11 cellular contexts compared by ENCODE assay signal in the genomic region with DNA sequence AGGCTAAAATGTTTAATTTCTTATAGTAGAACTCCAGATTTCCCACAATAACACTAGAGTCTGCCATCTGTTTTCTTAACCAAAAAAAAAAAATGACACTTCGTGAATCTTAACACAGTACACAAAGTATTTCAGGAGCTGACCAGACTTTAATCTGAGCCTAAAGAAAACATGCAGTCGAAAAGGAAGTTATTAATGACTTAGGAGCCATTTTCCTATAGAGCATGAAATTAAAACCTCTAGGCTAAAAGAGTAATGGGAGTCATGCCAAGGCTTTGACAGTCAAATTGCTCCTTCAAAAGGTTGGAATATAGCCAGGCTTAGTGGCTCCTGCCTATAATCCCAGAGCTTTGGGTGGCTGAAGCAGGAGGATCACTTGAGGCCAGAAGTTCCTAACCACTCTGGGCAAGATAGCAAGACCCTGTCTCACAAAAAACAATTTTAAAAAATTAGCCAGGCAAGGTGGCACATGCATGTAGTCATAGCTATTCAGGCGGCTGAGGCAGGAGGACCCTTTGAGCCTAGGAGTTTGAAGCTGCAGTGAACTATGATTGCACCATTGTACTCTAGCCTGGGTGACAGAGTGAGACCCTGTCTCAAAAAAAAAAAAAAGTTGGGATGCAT. TPM values are rescaled to one million over a fixed set of nuclear protein-coding genes. Genes with fewer than 3 reads are reported as not detected.
DNase-seq lines count a peak whose midpoint lies in the region; ATAC-seq, FAIRE-seq and TF ChIP-seq lines count a peak whose summit lies in the region.
"Had no signal": no experiment of that assay in that cellular context is flagged by ENCODE, and none has a peak within 500 bp of the region (broad histone marks: within the 10 kb centered on the region; RNA-seq: fewer than 3 reads in every experiment).

No MANE protein-coding gene starts in this region.

- FAIRE-seq in keratinocyte (lab: Jason Lieb, UNC), result no peak

- H3K79me2 ChIP-seq in SK-N-SH (ENCODE audit: insufficient read depth), result peaks cover 34% of the 10 kb centered on the region
- peaks cover 4% of the 10 kb centered on the region for H3K79me2 ChIP-seq in keratinocyte (ENCODE audit: control insufficient read depth, insufficient read depth, low read length)

- H3K4me3 ChIP-seq in BE2C (ENCODE audit: low read depth, low read length), result peak overlapping the region; percentile 50
- H3K4me3 ChIP-seq in SK-N-SH (ENCODE audit: low read depth in 2 of 2, low read length in 1 of 2), result no peak overlapping the region
- H3K4me3 ChIP-seq in keratinocyte (ENCODE audit: control insufficient read depth in 2 of 3, extremely low read depth in 1 of 3, insufficient read depth in 2 of 3, low read depth in 1 of 3, low read length in 3 of 3), result no peak overlapping the region
- peak overlapping the region in 1 of 3 donors; percentile 7 for H3K4me3 ChIP-seq in breast epithelium
- H3K4me3 ChIP-seq: gastroesophageal sphincter had no signal

- peaks cover 4% of the 10 kb centered on the region for H3F3A ChIP-seq in SK-N-SH (replicated peaks; ENCODE audit: insufficient read depth)

- H3K9me2 ChIP-seq in SK-N-SH, result no peaks in the 10 kb centered on the region

- WGBS in SK-N-SH (ENCODE audit: low lambda C conversion rate), result 30% methylated on average over 3 of the region's 3 CpGs

- no peak for ATAC-seq in GM19324 (IDR thresholded peaks at IDR 0.05; ENCODE audit: low FRiP score, unreplicated experiment)
- ATAC-seq: gastroesophageal sphincter had no signal

- TF ChIP-seq POLR2A in breast epithelium (IDR thresholded peaks at IDR 0.05), result no peak

- TF ChIP-seq RAD21 in SK-N-SH (IDR thresholded peaks at IDR 0.05; ENCODE audit: low read length), result no peak

- CTCF ChIA-PET in SK-N-SH (lab: Yijun Ruan, JAX), result interaction anchor here (0.6 to 2.9 kb wide), 4 partner anchors 12 to 248 kb away, joined by 3 to 10 read pairs (median 4); no protein-coding TSS in a partner anchor

- peaks cover 6% of the 10 kb centered on the region for H3K4me1 ChIP-seq in BE2C
- peaks cover 2 to 8% of the 10 kb centered on the region in 2 experiments; a peak in 3 of 4 replicates for H3K4me1 ChIP-seq in SK-N-SH (ENCODE audit: control insufficient read depth in 1 of 2, insufficient read depth in 2 of 2, low read depth in 1 of 2, low read length in 1 of 2)
- H3K4me1 ChIP-seq in keratinocyte (ENCODE audit: control insufficient read depth, extremely low read depth, insufficient read depth, low read length), result no peaks in the 10 kb centered on the region
- H3K4me1 ChIP-seq in breast epithelium, result no peaks in the 10 kb centered on the region

- intact Hi-C loops in breast epithelium (cut with DNase I; ENCODE audit: low total_unique reads), result no loop called here

- dilution Hi-C loops in keratinocyte (cut with MboI; ENCODE audit: extremely low pct_ligation_motif_present, low sequenced_read_pairs), result no loop called here

- H3K4me2 ChIP-seq in SK-N-SH (peak overlapping the region; percentile 57), keratinocyte (ENCODE audit: control insufficient read depth, extremely low read depth, insufficient read depth, low read depth, low read length) (peak overlapping the region; percentile 6)

- H2AFZ ChIP-seq in SK-N-SH (ENCODE audit: low read depth) (peak overlapping the region; percentile 19; the same call in 1 of the 2 replicates), keratinocyte (ENCODE audit: control insufficient read depth, low read length) (no peak overlapping the region)

- H3K27me3 ChIP-seq in BE2C (no peaks in the 10 kb centered on the region), SK-N-SH (ENCODE audit: insufficient read depth) (no peaks in the 10 kb centered on the region), keratinocyte (ENCODE audit: control insufficient read depth, extremely low read depth, insufficient read depth, low read length) (no peaks in the 10 kb centered on the region), breast epithelium (no peaks in the 10 kb centered on the region)
- H3K27me3 ChIP-seq: gastroesophageal sphincter had no signal

- TF ChIP-seq CTCF in BE2C (IDR thresholded peaks at IDR 0.05; ENCODE audit: low read depth, low read length) (no peak), SK-N-SH (IDR thresholded peaks at IDR 0.05) (no peak), keratinocyte (optimal IDR thresholded peaks at IDR 0.05 in 1 of 3, IDR thresholded peaks at IDR 0.05 in 1 of 3, conservative IDR thresholded peaks at IDR 0.05 in 1 of 3; ENCODE audit: extremely low read depth in 1 of 3, insufficient read depth in 2 of 3, low read length in 3 of 3) (no peak), breast epithelium (IDR thresholded peaks at IDR 0.05) (no peak)

- peak; percentile 68 for DNase-seq in BE2C
- DNase-seq in NCI-H1092 (lab: John Stamatoyannopoulos, UW), result peak; percentile 82
- DNase-seq in SK-N-SH, result peak; percentile 46
- no peak for DNase-seq in keratinocyte (ENCODE audit: low read depth, low spot score)
- DNase-seq in NOMO-1 (lab: John Stamatoyannopoulos, UW; ENCODE audit: unreplicated experiment in 2 of 2), result no peak
- no peak for DNase-seq in hepatic stellate cell (ENCODE audit: low spot score)
- no peak for DNase-seq in breast epithelium (ENCODE audit: low spot score in 2 of 2)
- DNase-seq: activated T-cell treated with anti-CD3 and anti-CD28 coated beads, Interleukin-2, amount 50 U/mL, for 48 hours; RPMI8226 had no signal

- H3K36me3 ChIP-seq in BE2C (no peaks in the 10 kb centered on the region), SK-N-SH (replicated peaks in 1 of 2; ENCODE audit: control insufficient read depth in 1 of 2, insufficient read depth in 2 of 2, low read length in 1 of 2) (peaks cover 0 to 9% of the 10 kb centered on the region in 2 experiments), keratinocyte (ENCODE audit: control insufficient read depth in 2 of 2, extremely low read depth in 1 of 2, insufficient read depth in 2 of 2, low read length in 2 of 2) (no peaks in the 10 kb centered on the region), breast epithelium (no peaks in the 10 kb centered on the region)
- H3K36me3 ChIP-seq: gastroesophageal sphincter had no signal

- peak overlapping the region; percentile 11 to 84; a peak in 3 of 4 replicates for H3K27ac ChIP-seq in SK-N-SH (ENCODE audit: low read depth in 2 of 2, low read length in 1 of 2)
- H3K27ac ChIP-seq in keratinocyte (ENCODE audit: control insufficient read depth, insufficient read depth, low read length), result no peak overlapping the region
- peak overlapping the region in 1 of 2 donors; percentile 23 for H3K27ac ChIP-seq in breast epithelium
- H3K27ac ChIP-seq: gastroesophageal sphincter had no signal

- H3K9me3 ChIP-seq in BE2C (no peaks in the 10 kb centered on the region), SK-N-SH (no peaks in the 10 kb centered on the region), keratinocyte (ENCODE audit: control insufficient read depth, low read depth, low read length) (no peaks in the 10 kb centered on the region), breast epithelium (no peaks in the 10 kb centered on the region)
- H3K9me3 ChIP-seq: gastroesophageal sphincter had no signal

- no peak for TF ChIP-seq EP300 in SK-N-SH (IDR thresholded peaks at IDR 0.05; ENCODE audit: borderline replicate concordance in 1 of 2, low read depth in 1 of 2, low read length in 1 of 2)

- H3K9ac ChIP-seq in SK-N-SH (no peak overlapping the region; the same call in 1 of the 2 replicates), keratinocyte (ENCODE audit: control insufficient read depth, extremely low read depth, insufficient read depth, low read length) (no peak overlapping the region)

- POLR2A ChIA-PET in SK-N-SH (lab: Yijun Ruan, JAX), result no interaction called here

- no peaks in the 10 kb centered on the region for H3K9me1 ChIP-seq in keratinocyte (ENCODE audit: control insufficient read depth, extremely low read depth, insufficient read depth, low read length)

- H4K20me1 ChIP-seq in SK-N-SH (ENCODE audit: insufficient read depth), result no peaks in the 10 kb centered on the region
- no peaks in the 10 kb centered on the region for H4K20me1 ChIP-seq in keratinocyte (ENCODE audit: control insufficient read depth, extremely low read depth, insufficient read depth, low read length)

TF ChIP-seq in SK-N-SH, 30 proteins besides CTCF, POLR2A, EP300 and RAD21:
- TF ChIP-seq RFX5 (IDR thresholded peaks at IDR 0.05; ENCODE audit: low read length) (no peak), NFIC (IDR thresholded peaks at IDR 0.05; ENCODE audit: borderline replicate concordance) (peak; percentile 61; the same call in 1 of the 2 replicates), RCOR1 (IDR thresholded peaks at IDR 0.05; ENCODE audit: low read length) (0 out of 2 replicates have a peak, but pooled peaks have one; percentile 25), MXI1 (IDR thresholded peaks at IDR 0.05; ENCODE audit: low read depth, low read length) (0 out of 2 replicates have a peak, but pooled peaks have one; percentile 8)
TF ChIP-seq in SK-N-SH: peak in this region for 3.

RNA-seq across cellular contexts. Expression of a gene that starts 13.6 kb away (rescaled TPM):
- polyA plus RNA-seq in BE2C (2012; ENCODE audit: insufficient read depth, insufficient read length, low read depth), result 34.4 TPM
- polyA plus RNA-seq in SK-N-SH (2012; rRNA removed), result 24.6 and 25.2 TPM in 2 replicates
- 30.2 and 30.8 TPM in 2 replicates for polyA plus RNA-seq in SK-N-SH (2012; cell fraction: cytosol; rRNA removed)
- polyA plus RNA-seq in SK-N-SH (2012; cell fraction: nucleus; rRNA removed), result 10.6 and 14.8 TPM in 2 replicates
- 14.8 to 27.5 TPM (median 19.4 TPM) in 3 replicates for polyA plus RNA-seq in keratinocyte
- polyA plus RNA-seq in keratinocyte (2011; ENCODE audit: low read depth), result 84.6 TPM
- polyA plus RNA-seq in keratinocyte (2011; cell fraction: cytosol; rRNA removed), result 16.5 and 21.2 TPM in 2 replicates
- polyA plus RNA-seq in keratinocyte (2011; cell fraction: nucleus; rRNA removed), result 19.9 and 22.0 TPM in 2 replicates
- polyA plus RNA-seq in keratinocyte (2012; ENCODE audit: low replicate concordance), result 23.5 and 34.1 TPM in 2 replicates
- polyA minus RNA-seq in keratinocyte, result 10.6 to 16.0 TPM (median 15.9 TPM) in 3 replicates
- 5.8 TPM for polyA minus RNA-seq in keratinocyte (2011; cell fraction: cytosol; rRNA and poly(A)+ RNA removed)
- 7.8 and 14.9 TPM in 2 replicates for polyA minus RNA-seq in keratinocyte (2011; cell fraction: nucleus; rRNA and poly(A)+ RNA removed)
- total RNA-seq in breast epithelium, result 10 to 100 TPM; 27.2 to 44.3 (median 33.9) TPM

Comparison
In these comparisons a context has a peak if more than half of its experiments do, and no peak if none do; other contexts are left out.
1. DNase-seq: peak in BE2C (single experiment), NCI-H1092 (single experiment) and SK-N-SH (single experiment); none in keratinocyte (single experiment), NOMO-1 (0 of 2), hepatic stellate cell (single experiment) and breast epithelium (0 of 2).